ENCODE assay signal across 10 cellular contexts in genomic region chr10:63670291-63670898, GRCh38.
DNase-seq lines count a peak whose midpoint lies in the region; ATAC-seq and TF ChIP-seq lines count a peak whose summit lies in the region.
"Had no signal": no experiment of that assay in that cellular context is flagged by ENCODE, and none has a peak within 500 bp of the region (broad histone marks: within the 10 kb centered on the region; RNA-seq: fewer than 3 reads in every experiment).

No MANE protein-coding gene starts in this region.

- H3K9me3 ChIP-seq in right atrium auricular region (no peaks in the 10 kb centered on the region), stomach (no peaks in the 10 kb centered on the region)
- H3K9me3 ChIP-seq: neutrophil had no signal

- TF ChIP-seq EP300 in stomach (IDR thresholded peaks at IDR 0.05), result peak; percentile 65

- H3K4me1 ChIP-seq in right atrium auricular region (peaks cover 0 to 27% of the 10 kb centered on the region in 2 donors), stomach (peaks cover 16 to 34% (median 27%) of the 10 kb centered on the region in 4 donors)

- 66 to 75% (median 67%) methylated on average over 10 of the region's 10 CpGs for WGBS in stomach, 5 donors

- peak; percentile 40 for ATAC-seq in GM21529 (IDR thresholded peaks at IDR 0.05; ENCODE audit: unreplicated experiment)
- no peak for ATAC-seq in GM18511 (IDR thresholded peaks at IDR 0.05; ENCODE audit: unreplicated experiment)

- H3K36me3 ChIP-seq in right atrium auricular region (no peaks in the 10 kb centered on the region), stomach (no peaks in the 10 kb centered on the region)
- H3K36me3 ChIP-seq: neutrophil had no signal

- intact Hi-C loops in stomach (cut with DNase I; ENCODE audit: low total_unique reads), result no loop called here

- peak; percentile 29 for DNase-seq in NCI-H69 (lab: John Stamatoyannopoulos, UW)
- DNase-seq in right atrium auricular region (ENCODE audit: low spot score), result peak; percentile 63
- no peak for DNase-seq in stomach
- no peak for DNase-seq in stimulated activated naive CD4-positive, alpha-beta T cell (lab: John Stamatoyannopoulos, UW)
- no peak for DNase-seq in NCI-H2081 treated with DMSO at 0.1 percent for 48 hours (lab: John Stamatoyannopoulos, UW)
- DNase-seq: activated B cell treated with CpG ODN at 0.5 μM for 24 hours had no signal

- peak overlapping the region; percentile 51 to 73 for H3K27ac ChIP-seq in right atrium auricular region
- peak overlapping the region in 4 of 5 donors; percentile 36 to 61 (median 50) for H3K27ac ChIP-seq in stomach
- H3K27ac ChIP-seq: neutrophil had no signal

- H3K27me3 ChIP-seq in right atrium auricular region, result no peaks in the 10 kb centered on the region
- no peaks in the 10 kb centered on the region for H3K27me3 ChIP-seq in stomach
- H3K27me3 ChIP-seq: neutrophil had no signal

- H3K4me3 ChIP-seq in right atrium auricular region (no peak overlapping the region), stomach (no peak overlapping the region)
- H3K4me3 ChIP-seq: coronary artery had no signal

- TF ChIP-seq CTCF in right atrium auricular region (IDR thresholded peaks at IDR 0.05), result no peak
- TF ChIP-seq CTCF in stomach (IDR thresholded peaks at IDR 0.05), result no peak

- no peak for TF ChIP-seq POLR2A in stomach (IDR thresholded peaks at IDR 0.05)

Comparison
In these comparisons a context has a peak if more than half of its experiments do, and no peak if none do; other contexts are left out.
1. DNase-seq: peak in NCI-H69 (single experiment) and right atrium auricular region (single experiment); none in stomach (single experiment), stimulated activated naive CD4-positive, alpha-beta T cell (0 of 6) and NCI-H2081 treated with DMSO at 0.1 percent for 48 hours (single experiment).